20 cellular contexts compared by ENCODE assay signal in the genomic region with DNA sequence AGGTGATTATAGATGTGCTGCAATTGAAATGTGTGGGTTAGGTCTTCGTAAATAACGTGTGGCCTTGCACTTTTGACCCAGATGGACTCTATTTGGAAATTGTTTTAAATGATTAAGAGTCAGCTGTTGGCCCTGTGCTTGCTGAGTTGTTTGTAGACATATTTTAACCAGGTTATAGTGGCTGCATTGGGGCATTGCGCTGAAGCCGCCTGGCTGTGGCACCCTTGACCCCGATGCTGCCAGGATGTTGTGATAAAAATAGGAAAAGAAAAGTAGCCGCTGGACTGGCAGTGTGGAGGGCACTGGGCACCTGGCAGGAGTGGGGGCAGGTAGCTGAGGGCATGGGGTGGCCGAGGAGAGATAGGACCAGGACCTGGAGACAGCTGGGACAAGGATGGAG.
"Had no signal": no experiment of that assay in that cellular context is flagged by ENCODE, and none has a peak within 500 bp of the region (broad histone marks: within the 10 kb centered on the region; RNA-seq: fewer than 3 reads in every experiment).

No MANE protein-coding gene starts in this region.

- H3K27me3 ChIP-seq: heart left ventricle, left lung, right atrium auricular region, testis, tibial nerve had no signal

- FAIRE-seq: colon, frontal cortex had no signal

- H3K27me3 Mint-ChIP-seq: natural killer cell treated with Interleukin-12 subunit alpha and Interleukin-12 subunit beta and Interleukin-15 and Interleukin-18, amount 100 ng/mL, for 72 hours; stimulated activated naive B cell treated with anti-CD40 and anti-IgM and Interleukin-4, amounts not matched to agents 10 μg/mL and 1 μg/mL and 100 μg/mL, for 72 hours; stimulated activated naive CD8-positive, alpha-beta T cell treated with anti-CD3 and anti-CD28 coated beads, Interleukin-15, amount 100 ng/mL, for 72 hours had no signal

- ATAC-seq: esophagus mucosa; heart left ventricle; left lung; natural killer cell treated with Interleukin-12 subunit alpha and Interleukin-12 subunit beta and Interleukin-15 and Interleukin-18, amount 100 ng/mL, for 72 hours; stimulated activated naive B cell treated with anti-CD40 and anti-IgM and Interleukin-4, amounts not matched to agents 10 μg/mL and 1 μg/mL and 100 μg/mL, for 72 hours; stimulated activated naive CD8-positive, alpha-beta T cell treated with anti-CD3 and anti-CD28 coated beads, Interleukin-15, amount 100 ng/mL, for 72 hours had no signal

- H3K27ac Mint-ChIP-seq: natural killer cell treated with Interleukin-12 subunit alpha and Interleukin-12 subunit beta and Interleukin-15 and Interleukin-18, amount 100 ng/mL, for 72 hours; stimulated activated naive B cell treated with anti-CD40 and anti-IgM and Interleukin-4, amounts not matched to agents 10 μg/mL and 1 μg/mL and 100 μg/mL, for 72 hours; stimulated activated naive CD8-positive, alpha-beta T cell treated with anti-CD3 and anti-CD28 coated beads, Interleukin-15, amount 100 ng/mL, for 72 hours had no signal

- DNase-seq: dermis blood vessel endothelial cell; effector CD4-positive, alpha-beta T cell; heart left ventricle; hippocampal formation; mesenchymal stem cell; midbrain; stimulated activated CD4-positive, alpha-beta T cell treated with anti-CD3 and anti-CD28 coated beads, Interleukin-15, amount 100 ng/mL, for 24 hours; stimulated activated CD4-positive, alpha-beta T cell treated with anti-CD3 and anti-CD28 coated beads, Interleukin-1b, Interleukin-23, amount 100 ng/mL, for 48 hours; stimulated activated CD4-positive, alpha-beta T cell treated with anti-CD3 and anti-CD28 coated beads, Interleukin-4, amount 100 ng/mL, for 24 hours; stimulated activated naive B cell treated with anti-CD40 and anti-IgM and Interleukin-4, amounts not matched to agents 10 μg/mL and 1 μg/mL and 100 μg/mL, for 72 hours; stimulated activated naive CD8-positive, alpha-beta T cell treated with anti-CD3 and anti-CD28 coated beads, Interleukin-15, amount 100 ng/mL, for 72 hours; testis had no signal

- H3K9me3 ChIP-seq: heart left ventricle, left lung, right atrium auricular region, testis had no signal

- H3K36me3 Mint-ChIP-seq: natural killer cell treated with Interleukin-12 subunit alpha and Interleukin-12 subunit beta and Interleukin-15 and Interleukin-18, amount 100 ng/mL, for 72 hours had no signal

- H3K4me1 Mint-ChIP-seq: stimulated activated naive CD8-positive, alpha-beta T cell treated with anti-CD3 and anti-CD28 coated beads, Interleukin-15, amount 100 ng/mL, for 72 hours had no signal

- H3K27ac ChIP-seq: heart left ventricle, left lung, right atrium auricular region, testis, tibial nerve had no signal

- H3K4me3 ChIP-seq: heart left ventricle, left lung, lung, right atrium auricular region, testis, tibial nerve had no signal

- H3K4me3 Mint-ChIP-seq: natural killer cell treated with Interleukin-12 subunit alpha and Interleukin-12 subunit beta and Interleukin-15 and Interleukin-18, amount 100 ng/mL, for 72 hours; stimulated activated naive B cell treated with anti-CD40 and anti-IgM and Interleukin-4, amounts not matched to agents 10 μg/mL and 1 μg/mL and 100 μg/mL, for 72 hours; stimulated activated naive CD8-positive, alpha-beta T cell treated with anti-CD3 and anti-CD28 coated beads, Interleukin-15, amount 100 ng/mL, for 72 hours had no signal

- H3K9me3 Mint-ChIP-seq: natural killer cell treated with Interleukin-12 subunit alpha and Interleukin-12 subunit beta and Interleukin-15 and Interleukin-18, amount 100 ng/mL, for 72 hours had no signal

- H3K4me1 ChIP-seq: heart left ventricle, left lung, right atrium auricular region, testis, tibial nerve had no signal
